ENCODE assay signal across 26 cellular contexts in the genomic region with DNA sequence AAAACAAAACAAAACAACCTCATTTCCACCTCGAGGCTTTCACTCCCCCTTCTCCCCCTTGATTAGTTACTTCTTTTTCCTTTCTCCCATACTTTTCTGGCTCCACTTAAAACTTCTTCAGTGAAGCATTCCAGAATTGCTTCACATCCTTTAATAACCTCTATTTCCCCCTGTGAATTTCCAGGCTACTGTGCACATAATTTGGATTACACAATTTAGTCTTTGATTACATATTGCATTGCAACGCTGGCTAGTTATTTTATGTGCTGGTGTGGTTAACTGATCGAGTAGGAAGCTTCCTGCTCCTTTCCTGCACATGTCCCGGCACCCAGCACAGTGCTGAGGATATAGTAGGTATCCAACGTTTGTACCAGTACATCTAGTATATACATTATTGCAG. TPM values are rescaled to one million over a fixed set of nuclear protein-coding genes. Genes with fewer than 3 reads are reported as not detected.
DNase-seq lines count a peak whose midpoint lies in the region; ATAC-seq and TF ChIP-seq lines count a peak whose summit lies in the region.
"Had no signal": no experiment of that assay in that cellular context is flagged by ENCODE, and none has a peak within 500 bp of the region (broad histone marks: within the 10 kb centered on the region; RNA-seq: fewer than 3 reads in every experiment).

No MANE protein-coding gene starts in this region.

- H3K36me3 Mint-ChIP-seq in T-helper 2 cell treated with Interferon-gamma antibody and Interleukin-4, amounts not matched to agents 5 μg/mL and 100 μg/mL, for 36 hours (ENCODE audit: low read depth), result no peaks in the 10 kb centered on the region
- H3K36me3 Mint-ChIP-seq: activated naive CD4-positive, alpha-beta T cell treated with anti-CD3 and anti-CD28 coated beads, Interleukin-2, amount 50 U/mL, for 24 hours; WTC11 had no signal

- H3K27ac Mint-ChIP-seq in T-helper 2 cell treated with Interferon-gamma antibody and Interleukin-4, amounts not matched to agents 5 μg/mL and 100 μg/mL, for 36 hours, result no peak overlapping the region
- H3K27ac Mint-ChIP-seq: activated naive CD4-positive, alpha-beta T cell treated with anti-CD3 and anti-CD28 coated beads, Interleukin-2, amount 50 U/mL, for 24 hours; CD4-positive, alpha-beta T cell; WTC11 had no signal

- H3K27ac ChIP-seq in left lung, result no peak overlapping the region
- H3K27ac ChIP-seq: heart left ventricle, neutrophil, psoas muscle, RWPE1, vagina had no signal

- H3K36me3 ChIP-seq in left lung, result no peaks in the 10 kb centered on the region
- H3K36me3 ChIP-seq: heart left ventricle, neutrophil, vagina had no signal

- H3K4me3 ChIP-seq in AG09309 (ENCODE audit: control insufficient read depth, low read depth, low read length), result no peak overlapping the region
- no peak overlapping the region for H3K4me3 ChIP-seq in left lung
- H3K4me3 ChIP-seq: heart left ventricle, psoas muscle, vagina had no signal

- intact Hi-C loops in left lung (cut with DNase I), result loop anchor here in 1 of 2 donors (5.0 kb wide), 1 partner anchor 92 kb away; no protein-coding TSS in a partner anchor

- H3K27me3 ChIP-seq in left lung, result peaks cover 0 to 4% of the 10 kb centered on the region in 2 donors
- H3K27me3 ChIP-seq: neutrophil, vagina had no signal

- peaks cover 7% of the 10 kb centered on the region for H3K27me3 Mint-ChIP-seq in T-helper 2 cell treated with Interferon-gamma antibody and Interleukin-4, amounts not matched to agents 5 μg/mL and 100 μg/mL, for 36 hours (ENCODE audit: low read depth)

- H3K4me3 Mint-ChIP-seq in T-helper 2 cell treated with Interferon-gamma antibody and Interleukin-4, amounts not matched to agents 5 μg/mL and 100 μg/mL, for 36 hours, result no peak overlapping the region
- H3K4me3 Mint-ChIP-seq: activated naive CD4-positive, alpha-beta T cell treated with anti-CD3 and anti-CD28 coated beads, Interleukin-2, amount 50 U/mL, for 24 hours; CD4-positive, alpha-beta T cell; WTC11 had no signal

- no peaks in the 10 kb centered on the region for H3K9me3 Mint-ChIP-seq in T-helper 2 cell treated with Interferon-gamma antibody and Interleukin-4, amounts not matched to agents 5 μg/mL and 100 μg/mL, for 36 hours
- H3K9me3 Mint-ChIP-seq: activated naive CD4-positive, alpha-beta T cell treated with anti-CD3 and anti-CD28 coated beads, Interleukin-2, amount 50 U/mL, for 24 hours; CD4-positive, alpha-beta T cell; WTC11 had no signal

- ATAC-seq in left lung, result peak; percentile 56
- ATAC-seq: heart left ventricle, psoas muscle had no signal

- DNase-seq in AG09309 (ENCODE audit: low read depth) (peak; percentile 29), GM04503 (ENCODE audit: low read depth) (peak; percentile 10), amniotic epithelial cell (ENCODE audit: low read depth) (peak; percentile 9), left lung (no peak), HT-29 (ENCODE audit: low spot score) (no peak), DMS79 treated with DMSO at 0.1 percent for 48 hours (lab: John Stamatoyannopoulos, UW) (no peak)
- no peak for DNase-seq in T-helper 2 cell treated with Interferon-gamma antibody and Interleukin-4, amounts not matched to agents 5 μg/mL and 100 μg/mL, for 36 hours (ENCODE audit: low spot score)
- DNase-seq in central memory CD4-positive, alpha-beta T cell, result no peak
- DNase-seq: activated CD4-positive, alpha-beta T cell treated with anti-CD3 and anti-CD28 coated beads, Interleukin-2, amount 50 U/mL, for 4 hours; activated CD8-positive, alpha-beta memory T cell treated with anti-CD3 and anti-CD28 coated beads, Interleukin-2, amount 50 U/mL, for 4 hours; aorta; CD4-positive, alpha-beta T cell; dermis blood vessel endothelial cell; heart left ventricle; mesendoderm; NCI-H1092 treated with DMSO at 0.1 percent for 48 hours; NCI-H187 treated with DMSO at 0.1 percent for 48 hours; psoas muscle; small intestine; stimulated activated CD4-positive, alpha-beta T cell treated with anti-CD3 and anti-CD28 coated beads, Interleukin-2, amount 100 ng/mL, for 24 hours; T-helper 9 cell had no signal

- peaks cover 0 to 8% of the 10 kb centered on the region in 2 donors for H3K4me1 ChIP-seq in left lung
- H3K4me1 ChIP-seq: heart left ventricle, psoas muscle, vagina had no signal

- H3K9me3 ChIP-seq in left lung, result no peaks in the 10 kb centered on the region
- H3K9me3 ChIP-seq: heart left ventricle, neutrophil, psoas muscle, vagina had no signal

- no peak for TF ChIP-seq CTCF in AG09309 (IDR thresholded peaks at IDR 0.05; ENCODE audit: control insufficient read depth, insufficient read depth, low read depth, low read length, missing control alignments)
- no peak for TF ChIP-seq CTCF in left lung (IDR thresholded peaks at IDR 0.05)

- H3K4me1 Mint-ChIP-seq in T-helper 2 cell treated with Interferon-gamma antibody and Interleukin-4, amounts not matched to agents 5 μg/mL and 100 μg/mL, for 36 hours (ENCODE audit: low read depth), result no peaks in the 10 kb centered on the region
- H3K4me1 Mint-ChIP-seq: activated naive CD4-positive, alpha-beta T cell treated with anti-CD3 and anti-CD28 coated beads, Interleukin-2, amount 50 U/mL, for 24 hours; WTC11 had no signal

RNA-seq across cellular contexts. Expression of a gene that starts 28.1 kb away (rescaled TPM):
- total RNA-seq in left lung, result 10 to 100 TPM; 20.3 to 28.5 TPM
- total RNA-seq in HT-29 (2014; rRNA removed; shearing (Covaris generic)), result 50.6 and 56.3 TPM in 2 replicates

Comparison
In these comparisons a context has a peak if more than half of its experiments do, and no peak if none do; other contexts are left out.
1. DNase-seq: peak in AG09309 (single experiment), GM04503 (single experiment) and amniotic epithelial cell (single experiment); none in left lung (0 of 2), T-helper 2 cell treated with Interferon-gamma antibody and Interleukin-4, amounts not matched to agents 5 μg/mL and 100 μg/mL, for 36 hours (single experiment), HT-29 (single experiment), DMS79 treated with DMSO at 0.1 percent for 48 hours (single experiment) and central memory CD4-positive, alpha-beta T cell (single experiment).